18 cellular contexts compared by ENCODE assay signal in the genomic region with DNA sequence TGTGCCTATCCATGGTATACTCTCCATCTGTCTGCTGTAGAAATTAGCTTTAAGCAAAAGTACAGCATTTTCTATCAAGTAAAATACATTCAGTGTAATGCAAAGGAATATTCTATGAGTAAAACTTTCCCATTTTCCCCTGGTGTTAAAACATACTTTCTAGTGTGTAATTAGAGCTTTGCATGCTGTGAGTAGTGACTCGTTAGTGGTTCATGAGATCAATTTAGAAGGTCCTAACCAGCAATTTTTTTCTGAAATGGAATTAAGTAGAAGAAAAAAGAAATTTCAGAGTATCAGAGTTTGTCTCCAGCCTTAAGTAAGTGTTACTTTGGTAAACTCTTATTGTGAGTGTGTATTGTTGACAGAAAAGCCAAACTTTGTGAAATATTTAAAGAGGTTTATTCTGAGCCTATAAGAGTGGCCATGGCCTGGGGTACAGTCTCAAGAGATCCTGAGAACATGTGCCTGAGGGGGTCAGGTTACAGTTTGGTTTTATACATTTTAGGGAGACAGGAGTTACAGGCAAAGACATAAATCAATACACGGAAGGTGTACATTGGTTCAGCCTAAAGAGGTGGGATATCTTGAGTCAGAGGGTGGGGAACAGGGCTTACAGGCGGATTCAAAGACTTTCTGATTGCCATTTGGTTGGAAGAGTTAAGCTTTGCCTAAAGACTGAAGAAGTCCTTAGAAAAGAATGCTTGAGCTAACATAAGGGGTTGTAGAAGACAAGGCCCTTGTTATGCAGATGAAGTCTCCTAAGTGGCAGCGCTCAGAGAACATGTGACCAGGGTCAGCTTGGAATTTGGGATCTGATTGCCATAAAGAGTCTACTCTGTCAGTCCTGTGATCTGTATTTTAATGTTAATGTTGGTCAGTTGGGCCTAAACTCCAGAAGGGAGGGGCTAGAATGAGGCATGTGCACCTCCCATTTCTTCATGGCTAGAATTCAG. TPM values are rescaled to one million over a fixed set of nuclear protein-coding genes. Genes with fewer than 3 reads are reported as not detected.
A peak's percentile ranks its signal among the peaks of the same experiment; 100 is the strongest.
DNase-seq lines count a peak whose midpoint lies in the region; ATAC-seq lines count a peak whose summit lies in the region.
"Had no signal": no experiment of that assay in that cellular context is flagged by ENCODE, and none has a peak within 500 bp of the region (broad histone marks: within the 10 kb centered on the region; RNA-seq: fewer than 3 reads in every experiment).

No MANE protein-coding gene starts in this region.

- peak overlapping the region; percentile 43 for H3K9ac ChIP-seq in iPS-18a (ENCODE audit: low read length)

- DNase-seq in activated naive CD4-positive, alpha-beta T cell treated with anti-CD3 and anti-CD28 coated beads, Interleukin-2, amount 10 ng/mL, durations not matched to agents 7 days and 5 days = no peak
- no peak for DNase-seq in activated naive CD4-positive, alpha-beta T cell treated with anti-CD3 and anti-CD28 coated beads, Interleukin-2, amount 50 U/mL, for 16 hours
- peak; percentile 15 for DNase-seq in activated CD8-positive, alpha-beta T cell treated with anti-CD3 and anti-CD28 coated beads, Interleukin-2, amount 10 ng/mL, durations not matched to agents 7 days and 5 days
- DNase-seq in ureter (ENCODE audit: low spot score) (peak; percentile 18), ecto neural progenitor cell (ENCODE audit: low spot score) (no peak), EL (no peak)
- DNase-seq: activated CD4-positive, alpha-beta T cell treated with anti-CD3 and anti-CD28 coated beads for 48 hours; AML-193; GDM1; MV-4-11; NCI-H226; stimulated activated CD4-positive, alpha-beta T cell treated with anti-CD3 and anti-CD28 coated beads, Interleukin-2, amount 100 ng/mL, for 48 hours; stimulated activated naive CD4-positive, alpha-beta T cell had no signal

- H3K4me3 ChIP-seq in iPS-18a (ENCODE audit: low read length) = peak overlapping the region; percentile 42
- H3K4me3 ChIP-seq: ascending aorta, right atrium auricular region had no signal

- no peak overlapping the region for H3K4me3 Mint-ChIP-seq in activated naive CD4-positive, alpha-beta T cell treated with anti-CD3 and anti-CD28 coated beads, Interleukin-2, amount 10 ng/mL, durations not matched to agents 7 days and 5 days
- no peak overlapping the region for H3K4me3 Mint-ChIP-seq in activated CD8-positive, alpha-beta T cell treated with anti-CD3 and anti-CD28 coated beads, Interleukin-2, amount 10 ng/mL, durations not matched to agents 7 days and 5 days

- peak overlapping the region; percentile 80 for H3K27ac ChIP-seq in iPS-18a (ENCODE audit: low read length)
- H3K27ac ChIP-seq: ascending aorta, right atrium auricular region had no signal

- no peak for ATAC-seq in activated CD8-positive, alpha-beta T cell treated with anti-CD3 and anti-CD28 coated beads, Interleukin-2, amount 10 ng/mL, durations not matched to agents 7 days and 5 days
- ATAC-seq in HG03039 (IDR thresholded peaks at IDR 0.05; ENCODE audit: unreplicated experiment) = no peak
- ATAC-seq: Panc1 had no signal

- peak overlapping the region; percentile 100 for H3K27ac Mint-ChIP-seq in activated naive CD4-positive, alpha-beta T cell treated with anti-CD3 and anti-CD28 coated beads, Interleukin-2, amount 10 ng/mL, durations not matched to agents 7 days and 5 days
- peak overlapping the region; percentile 76 for H3K27ac Mint-ChIP-seq in activated CD8-positive, alpha-beta T cell treated with anti-CD3 and anti-CD28 coated beads, Interleukin-2, amount 10 ng/mL, durations not matched to agents 7 days and 5 days

- H3K4me1 ChIP-seq in iPS-18a (ENCODE audit: control insufficient read depth, low read depth, low read length) = peaks cover 40% of the 10 kb centered on the region
- H3K4me1 ChIP-seq: ascending aorta, right atrium auricular region had no signal

- peaks cover 13% of the 10 kb centered on the region for H3K36me3 Mint-ChIP-seq in activated naive CD4-positive, alpha-beta T cell treated with anti-CD3 and anti-CD28 coated beads, Interleukin-2, amount 10 ng/mL, durations not matched to agents 7 days and 5 days
- peaks cover 7% of the 10 kb centered on the region for H3K36me3 Mint-ChIP-seq in activated CD8-positive, alpha-beta T cell treated with anti-CD3 and anti-CD28 coated beads, Interleukin-2, amount 10 ng/mL, durations not matched to agents 7 days and 5 days (ENCODE audit: low read depth)

- H3K4me1 Mint-ChIP-seq in activated naive CD4-positive, alpha-beta T cell treated with anti-CD3 and anti-CD28 coated beads, Interleukin-2, amount 10 ng/mL, durations not matched to agents 7 days and 5 days = peaks cover 77% of the 10 kb centered on the region
- H3K4me1 Mint-ChIP-seq in activated CD8-positive, alpha-beta T cell treated with anti-CD3 and anti-CD28 coated beads, Interleukin-2, amount 10 ng/mL, durations not matched to agents 7 days and 5 days (ENCODE audit: low read depth) = peaks cover 74% of the 10 kb centered on the region

- CTCF ChIA-PET in activated naive CD4-positive, alpha-beta T cell treated with anti-CD3 and anti-CD28 coated beads, Interleukin-2, amount 10 ng/mL, durations not matched to agents 7 days and 5 days (lab: Charles Lee) = interaction anchor here (1.2 kb wide), 1 partner anchor 9 kb away, joined by 3 read pairs; no protein-coding TSS in a partner anchor
- CTCF ChIA-PET in activated CD8-positive, alpha-beta T cell treated with anti-CD3 and anti-CD28 coated beads, Interleukin-2, amount 10 ng/mL, durations not matched to agents 7 days and 5 days (lab: Charles Lee) = interaction anchor here (0.6 to 2.2 kb wide), 9 partner anchors 10 to 954 kb away, joined by 3 to 9 read pairs (median 4); no protein-coding TSS in a partner anchor

- H3K9me3 ChIP-seq in iPS-18a (ENCODE audit: control insufficient read depth, low read depth, low read length) = no peaks in the 10 kb centered on the region
- H3K9me3 ChIP-seq: ascending aorta, right atrium auricular region had no signal

- peaks cover 2% of the 10 kb centered on the region for H3K9me3 Mint-ChIP-seq in activated naive CD4-positive, alpha-beta T cell treated with anti-CD3 and anti-CD28 coated beads, Interleukin-2, amount 10 ng/mL, durations not matched to agents 7 days and 5 days
- H3K9me3 Mint-ChIP-seq in activated CD8-positive, alpha-beta T cell treated with anti-CD3 and anti-CD28 coated beads, Interleukin-2, amount 10 ng/mL, durations not matched to agents 7 days and 5 days (ENCODE audit: insufficient read depth) = no peaks in the 10 kb centered on the region

- no peaks in the 10 kb centered on the region for H3K36me3 ChIP-seq in iPS-18a (ENCODE audit: control insufficient read depth, low read depth, low read length)
- H3K36me3 ChIP-seq: ascending aorta, right atrium auricular region had no signal

- no peaks in the 10 kb centered on the region for H3K27me3 ChIP-seq in iPS-18a (ENCODE audit: control insufficient read depth, insufficient read depth, low read length)
- H3K27me3 ChIP-seq: ascending aorta, right atrium auricular region had no signal

- no peaks in the 10 kb centered on the region for H3K27me3 Mint-ChIP-seq in activated naive CD4-positive, alpha-beta T cell treated with anti-CD3 and anti-CD28 coated beads, Interleukin-2, amount 10 ng/mL, durations not matched to agents 7 days and 5 days
- H3K27me3 Mint-ChIP-seq in activated CD8-positive, alpha-beta T cell treated with anti-CD3 and anti-CD28 coated beads, Interleukin-2, amount 10 ng/mL, durations not matched to agents 7 days and 5 days (ENCODE audit: low read depth) = no peaks in the 10 kb centered on the region

- POLR2A ChIA-PET in activated CD8-positive, alpha-beta T cell treated with anti-CD3 and anti-CD28 coated beads, Interleukin-2, amount 10 ng/mL, durations not matched to agents 7 days and 5 days (lab: Charles Lee) = interaction anchor here (0.9 to 1.5 kb wide), 3 partner anchors 9 to 42 kb away, joined by 3 read pairs; no protein-coding TSS in a partner anchor

RNA-seq across cellular contexts. Expression of gene FAM187B, which starts 25.5 kb away (rescaled TPM):
- total RNA-seq in activated CD8-positive, alpha-beta T cell treated with anti-CD3 and anti-CD28 coated beads, Interleukin-2, amount 10 ng/mL, durations not matched to agents 7 days and 5 days = not detected
- not detected for total RNA-seq in ureter
- total RNA-seq: ascending aorta, right atrium auricular region had no signal

RNA-seq across cellular contexts. Expression of gene LSR, which starts 45.8 kb away (rescaled TPM):
- 10 to 100 TPM; 25.5 to 25.9 TPM for total RNA-seq in activated CD8-positive, alpha-beta T cell treated with anti-CD3 and anti-CD28 coated beads, Interleukin-2, amount 10 ng/mL, durations not matched to agents 7 days and 5 days
- total RNA-seq in ureter = 55.2 TPM

RNA-seq across cellular contexts. Expression of gene FXYD5, which starts 48.5 kb away (rescaled TPM):
- total RNA-seq in activated CD8-positive, alpha-beta T cell treated with anti-CD3 and anti-CD28 coated beads, Interleukin-2, amount 10 ng/mL, durations not matched to agents 7 days and 5 days = 100 to 1,000 TPM; 338 to 384 TPM
- 136 TPM for total RNA-seq in ureter

RNA-seq across cellular contexts. Expression of gene FXYD7, which starts 59.9 kb away (rescaled TPM):
- total RNA-seq in activated CD8-positive, alpha-beta T cell treated with anti-CD3 and anti-CD28 coated beads, Interleukin-2, amount 10 ng/mL, durations not matched to agents 7 days and 5 days = 1 to 10 TPM; 4.1 to 5.2 TPM
- 0.62 TPM for total RNA-seq in ureter
- total RNA-seq: ascending aorta, right atrium auricular region had no signal

Comparison
In these comparisons a context has a peak if more than half of its experiments do, and no peak if none do; other contexts are left out.
1. DNase-seq: peak in activated CD8-positive, alpha-beta T cell treated with anti-CD3 and anti-CD28 coated beads, Interleukin-2, amount 10 ng/mL, durations not matched to agents 7 days and 5 days (single experiment) and ureter (single experiment); none in activated naive CD4-positive, alpha-beta T cell treated with anti-CD3 and anti-CD28 coated beads, Interleukin-2, amount 10 ng/mL, durations not matched to agents 7 days and 5 days (single experiment), activated naive CD4-positive, alpha-beta T cell treated with anti-CD3 and anti-CD28 coated beads, Interleukin-2, amount 50 U/mL, for 16 hours (single experiment), ecto neural progenitor cell (single experiment) and EL (single experiment).